Comparison of ENCODE assay signal across 7 cellular contexts in genomic region chr19:40421993-40422392, GRCh38. TPM values are rescaled to one million over a fixed set of nuclear protein-coding genes. Genes with fewer than 3 reads are reported as not detected.
DNase-seq lines count a peak whose midpoint lies in the region; FAIRE-seq and TF ChIP-seq lines count a peak whose summit lies in the region.
"Not testable (repeated sequence)": the region's sequence is repeated elsewhere in the genome, so short reads cannot be mapped to it uniquely, and the experiment has no call there.
"Had no signal": no experiment of that assay in that cellular context is flagged by ENCODE, and none has a peak within 500 bp of the region (broad histone marks: within the 10 kb centered on the region; RNA-seq: fewer than 3 reads in every experiment).

No MANE protein-coding gene starts in this region.

- TF ChIP-seq CTCF in endothelial cell (IDR thresholded peaks at IDR 0.05; ENCODE audit: unreplicated experiment) = not testable (repeated sequence)

- CTCF ChIA-PET in activated naive CD4-positive, alpha-beta T cell treated with anti-CD3 and anti-CD28 coated beads, Interleukin-2, amount 10 ng/mL, durations not matched to agents 7 days and 5 days (lab: Charles Lee) = interaction anchor here (2.7 kb wide), 1 partner anchor 10 kb away, joined by 9 read pairs; no protein-coding TSS in a partner anchor

- H2AFZ ChIP-seq in ACC112 (ENCODE audit: low read length, unreplicated experiment) = not testable (repeated sequence)

- peak overlapping the region; percentile 89 for H3K27ac ChIP-seq in ACC112 (ENCODE audit: low read depth, low read length)
- H3K27ac ChIP-seq in mucosa of rectum (ENCODE audit: low read depth in 2 of 2, low read length in 2 of 2) = peak overlapping the region; percentile 96 to 98
- peak overlapping the region; percentile 98 to 100 for H3K27ac ChIP-seq in small intestine (ENCODE audit: low read depth in 1 of 2, low read length in 1 of 2)

- H3K4me3 ChIP-seq in ACC112 (ENCODE audit: low read depth, low read length); small intestine (ENCODE audit: low read depth in 1 of 2, low read length in 2 of 2): not testable (repeated sequence)
- peak overlapping the region in 1 of 2 donors; percentile 81 for H3K4me3 ChIP-seq in mucosa of rectum (ENCODE audit: low read length in 2 of 2)

- DNase-seq in activated naive CD4-positive, alpha-beta T cell treated with anti-CD3 and anti-CD28 coated beads, Interleukin-2, amount 10 ng/mL, durations not matched to agents 7 days and 5 days; endothelial cell (ENCODE audit: low spot score); small intestine: not testable (repeated sequence)

- H3K27me3 Mint-ChIP-seq in activated naive CD4-positive, alpha-beta T cell treated with anti-CD3 and anti-CD28 coated beads, Interleukin-2, amount 10 ng/mL, durations not matched to agents 7 days and 5 days = peaks cover 12% of the 10 kb centered on the region
- peaks cover 18% of the 10 kb centered on the region for H3K27me3 Mint-ChIP-seq in endothelial cell (ENCODE audit: unreplicated experiment)

- H3K9ac ChIP-seq in mucosa of rectum (ENCODE audit: low read depth in 1 of 2, low read length in 2 of 2) = peak overlapping the region; percentile 89 to 96

- not testable (repeated sequence) for H3K36me3 ChIP-seq in ACC112 (ENCODE audit: insufficient read depth, low read length); small intestine (ENCODE audit: control insufficient read depth in 2 of 2, insufficient read depth in 2 of 2, low read length in 2 of 2)
- H3K36me3 ChIP-seq in mucosa of rectum (ENCODE audit: control insufficient read depth in 2 of 2, insufficient read depth in 2 of 2, low read length in 2 of 2) = peaks cover 8 to 12% of the 10 kb centered on the region in 2 donors

- H3K4me1 ChIP-seq in ACC112 (ENCODE audit: control insufficient read depth, insufficient read depth, low read length, unreplicated experiment) (peaks cover 13% of the 10 kb centered on the region), mucosa of rectum (ENCODE audit: control insufficient read depth in 2 of 2, insufficient read depth in 2 of 2, low read length in 2 of 2) (peaks cover 18 to 22% of the 10 kb centered on the region in 2 donors)
- not testable (repeated sequence) for H3K4me1 ChIP-seq in small intestine (ENCODE audit: control insufficient read depth in 2 of 2, insufficient read depth in 1 of 2, low read depth in 1 of 2, low read length in 1 of 2)

- not testable (repeated sequence) for FAIRE-seq in small intestine (lab: Jason Lieb, UNC)

- peaks cover 57% of the 10 kb centered on the region for H3K4me1 Mint-ChIP-seq in activated naive CD4-positive, alpha-beta T cell treated with anti-CD3 and anti-CD28 coated beads, Interleukin-2, amount 10 ng/mL, durations not matched to agents 7 days and 5 days
- peaks cover 38% of the 10 kb centered on the region for H3K4me1 Mint-ChIP-seq in endothelial cell (ENCODE audit: unreplicated experiment)

- 49 to 67% (median 49%) methylated on average over 9 of the region's 9 CpGs for WGBS in small intestine, 3 donors

- H3K9me3 ChIP-seq in mucosa of rectum (ENCODE audit: control insufficient read depth in 2 of 2, low read length in 2 of 2); small intestine (ENCODE audit: control insufficient read depth, low read depth): not testable (repeated sequence)

- H3K27ac Mint-ChIP-seq in activated naive CD4-positive, alpha-beta T cell treated with anti-CD3 and anti-CD28 coated beads, Interleukin-2, amount 10 ng/mL, durations not matched to agents 7 days and 5 days = peak overlapping the region; percentile 95
- not testable (repeated sequence) for H3K27ac Mint-ChIP-seq in endothelial cell (ENCODE audit: unreplicated experiment)

- H3K79me2 ChIP-seq in ACC112 (ENCODE audit: control insufficient read depth, insufficient read depth, low read length, unreplicated experiment) = peaks cover 31% of the 10 kb centered on the region

- H3K9me3 Mint-ChIP-seq in activated naive CD4-positive, alpha-beta T cell treated with anti-CD3 and anti-CD28 coated beads, Interleukin-2, amount 10 ng/mL, durations not matched to agents 7 days and 5 days; endothelial cell (ENCODE audit: unreplicated experiment): not testable (repeated sequence)

- peak overlapping the region; percentile 81 for H3K4me3 Mint-ChIP-seq in activated naive CD4-positive, alpha-beta T cell treated with anti-CD3 and anti-CD28 coated beads, Interleukin-2, amount 10 ng/mL, durations not matched to agents 7 days and 5 days
- peak overlapping the region; percentile 68 for H3K4me3 Mint-ChIP-seq in endothelial cell (ENCODE audit: unreplicated experiment)

- H3K36me3 Mint-ChIP-seq in activated naive CD4-positive, alpha-beta T cell treated with anti-CD3 and anti-CD28 coated beads, Interleukin-2, amount 10 ng/mL, durations not matched to agents 7 days and 5 days = peaks cover 16% of the 10 kb centered on the region
- not testable (repeated sequence) for H3K36me3 Mint-ChIP-seq in endothelial cell (ENCODE audit: low read depth, unreplicated experiment)

- H3K27me3 ChIP-seq in ACC112 (ENCODE audit: insufficient read depth, low read length); mucosa of rectum (ENCODE audit: control insufficient read depth in 2 of 2, insufficient read depth in 2 of 2, low read length in 2 of 2); small intestine (ENCODE audit: control insufficient read depth in 2 of 2, insufficient read depth in 2 of 2, low read length in 2 of 2): not testable (repeated sequence)

TF ChIP-seq in PFSK-1, 5 proteins besides CTCF, POLR2A, EP300 and RAD21:
- 0 out of 2 replicates have a peak, but pooled peaks have one; percentile 29 for TF ChIP-seq TAF1 (IDR thresholded peaks at IDR 0.05; ENCODE audit: borderline replicate concordance, insufficient read depth, low read length)

RNA-seq across cellular contexts. Expression of gene SERTAD1, which starts 3.8 kb away (rescaled TPM):
- 16.4 TPM for polyA plus RNA-seq in PFSK-1 (2012; ENCODE audit: insufficient read length, low read depth)
- total RNA-seq in endothelial cell (ENCODE audit: unreplicated experiment) = 11.8 TPM
- 10 to 100 TPM; 15.7 to 29.7 (median 29.5) TPM for polyA plus RNA-seq in small intestine

RNA-seq across cellular contexts. Expression of gene PRX, which starts 8.8 kb away (rescaled TPM):
- 4.3 TPM for polyA plus RNA-seq in PFSK-1 (2012; ENCODE audit: insufficient read length, low read depth)
- total RNA-seq in endothelial cell (ENCODE audit: unreplicated experiment) = 6.7 TPM
- 1 to 10 TPM in 1 of 3 donors, under 1 TPM in 2; 0.45 to 1.9 (median 0.81) TPM for polyA plus RNA-seq in small intestine

RNA-seq across cellular contexts. Expression of gene SERTAD3, which starts 22.1 kb away (rescaled TPM):
- 45.7 TPM for polyA plus RNA-seq in PFSK-1 (2012; ENCODE audit: insufficient read length, low read depth)
- 42.9 TPM for total RNA-seq in endothelial cell (ENCODE audit: unreplicated experiment)
- 10 to 100 TPM; 21.3 to 31.3 (median 28.6) TPM for polyA plus RNA-seq in small intestine

RNA-seq across cellular contexts. Expression of gene HIPK4, which starts 32.0 kb away (rescaled TPM):
- 0.74 TPM for polyA plus RNA-seq in PFSK-1 (2012; ENCODE audit: insufficient read length, low read depth)
- not detected for total RNA-seq in endothelial cell (ENCODE audit: unreplicated experiment)
- under 1 TPM in 1 of 3 donors, not detected in 2; 0.07 TPM for polyA plus RNA-seq in small intestine
- total RNA-seq: renal cortical epithelial cell had no signal

RNA-seq across cellular contexts. Expression of gene BLVRB, which starts 43.6 kb away (rescaled TPM):
- polyA plus RNA-seq in PFSK-1 (2012; ENCODE audit: insufficient read length, low read depth) = 724 TPM
- 17.5 TPM for total RNA-seq in endothelial cell (ENCODE audit: unreplicated experiment)
- 100 to 1,000 TPM; 197 to 206 (median 205) TPM for polyA plus RNA-seq in small intestine
